16 cellular contexts compared by ENCODE assay signal in the genomic region with DNA sequence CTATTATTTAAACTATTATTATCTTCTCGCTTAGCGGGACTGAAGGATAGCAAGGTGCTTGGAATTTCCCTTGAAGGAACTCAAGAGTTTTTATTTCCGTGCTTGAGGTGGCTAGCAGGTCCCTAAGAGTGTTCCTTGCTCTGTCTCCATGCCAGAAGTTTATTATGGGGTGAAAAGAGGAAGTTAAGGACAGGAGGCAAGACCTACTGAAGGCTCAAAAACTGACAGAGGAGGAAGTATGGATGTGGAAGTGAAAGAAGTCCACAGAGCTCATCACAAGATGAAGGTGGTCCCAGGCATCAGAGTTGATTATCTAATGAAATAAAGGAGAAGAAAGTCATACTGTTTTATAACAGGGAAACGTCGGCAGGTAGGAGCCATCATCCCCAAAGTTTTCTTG. TPM values are rescaled to one million over a fixed set of nuclear protein-coding genes. Genes with fewer than 3 reads are reported as not detected.
DNase-seq lines count a peak whose midpoint lies in the region; ATAC-seq, FAIRE-seq and TF ChIP-seq lines count a peak whose summit lies in the region.
"Had no signal": no experiment of that assay in that cellular context is flagged by ENCODE, and none has a peak within 500 bp of the region (broad histone marks: within the 10 kb centered on the region; RNA-seq: fewer than 3 reads in every experiment).

No MANE protein-coding gene starts in this region.

- H3K36me3 ChIP-seq in right lobe of liver: peaks cover 0 to 16% (median 5%) of the 10 kb centered on the region in 4 donors

- no peaks in the 10 kb centered on the region for H3K27me3 ChIP-seq in right lobe of liver
- H3K27me3 ChIP-seq: esophagus squamous epithelium had no signal

- DNase-seq in CD14-positive monocyte (ENCODE audit: low spot score) (peak; percentile 55), RPMI8226 (peak; percentile 35), right lobe of liver (no peak), RCC 7860 (ENCODE audit: low spot score) (no peak)
- no peak for DNase-seq in activated CD4-positive, alpha-beta T cell treated with anti-CD3 and anti-CD28 coated beads for 48 hours
- no peak for DNase-seq in activated CD4-positive, alpha-beta T cell treated with anti-CD3 and anti-CD28 coated beads, Interleukin-2, amount 50 U/mL, for 4 hours
- DNase-seq: esophagus squamous epithelium; NCI-H748 treated with DMSO at 0.1 percent for 48 hours; occipital lobe; stimulated activated CD4-positive, alpha-beta T cell treated with anti-CD3 and anti-CD28 coated beads, Interleukin-2, amount 100 ng/mL, for 48 hours had no signal

- FAIRE-seq in RCC 7860 (lab: Jason Lieb, UNC): no peak
- FAIRE-seq: bronchial epithelial cell, islet of Langerhans had no signal

- peaks cover 32 to 58% of the 10 kb centered on the region in 2 donors for H3K36me3 Mint-ChIP-seq in CD14-positive monocyte

- no peaks in the 10 kb centered on the region for H3K27me3 Mint-ChIP-seq in CD14-positive monocyte (ENCODE audit: low read depth in 3 of 3)

- no peak for TF ChIP-seq POLR2A in right lobe of liver (IDR thresholded peaks at IDR 0.05)

- H3K4me3 Mint-ChIP-seq in CD14-positive monocyte: peak overlapping the region; percentile 66 to 76

- no peak overlapping the region for H3K4me3 ChIP-seq in right lobe of liver
- H3K4me3 ChIP-seq: esophagus squamous epithelium had no signal

- peak overlapping the region; percentile 90 to 98 (median 97) for H3K27ac Mint-ChIP-seq in CD14-positive monocyte

- H3K27ac ChIP-seq in right lobe of liver: no peak overlapping the region
- H3K27ac ChIP-seq: KMS-11 had no signal

- peaks cover 46% of the 10 kb centered on the region for H3K4me1 Mint-ChIP-seq in CD14-positive monocyte

- peaks cover 0 to 27% (median 10%) of the 10 kb centered on the region in 4 donors for H3K4me1 ChIP-seq in right lobe of liver

- TF ChIP-seq CTCF in CD14-positive monocyte (IDR thresholded peaks at IDR 0.05) (no peak), right lobe of liver (IDR thresholded peaks at IDR 0.05) (no peak)

- H3K9me3 Mint-ChIP-seq in CD14-positive monocyte: no peaks in the 10 kb centered on the region

- ATAC-seq in GM21786 (IDR thresholded peaks at IDR 0.05; ENCODE audit: unreplicated experiment): peak; percentile 75
- peak; percentile 48 to 69 (median 58) for ATAC-seq in right lobe of liver
- ATAC-seq in GM18873 (IDR thresholded peaks at IDR 0.05; ENCODE audit: low FRiP score, unreplicated experiment): no peak

- intact Hi-C loops in CD14-positive monocyte (cut with micrococcal nuclease) (loop anchor here in 1 of 2 donors (10.0 kb wide), 1 partner anchor 580 kb away; no protein-coding TSS in a partner anchor), right lobe of liver (cut with DNase I) (no loop called here)

- no peaks in the 10 kb centered on the region for H3K9me3 ChIP-seq in right lobe of liver
- H3K9me3 ChIP-seq: esophagus squamous epithelium had no signal

- WGBS in right lobe of liver (ENCODE audit: insufficient coverage, low coverage, low lambda C conversion rate, missing lambda C conversion rate): 74% methylated on average over 5 of the region's 5 CpGs

RNA-seq across cellular contexts. Expression of gene MGST2, which starts 9.5 kb away (rescaled TPM):
- 100 to 1,000 TPM; 153 to 221 TPM for polyA plus RNA-seq in CD14-positive monocyte
- total RNA-seq in right lobe of liver: 100 to 1,000 TPM; 105 to 125 (median 114) TPM
- total RNA-seq: G401 had no signal

Comparison
In these comparisons a context has a peak if more than half of its experiments do, and no peak if none do; other contexts are left out.
1. DNase-seq: peak in CD14-positive monocyte (single experiment) and RPMI8226 (single experiment); none in right lobe of liver (0 of 3), activated CD4-positive, alpha-beta T cell treated with anti-CD3 and anti-CD28 coated beads for 48 hours (single experiment), activated CD4-positive, alpha-beta T cell treated with anti-CD3 and anti-CD28 coated beads, Interleukin-2, amount 50 U/mL, for 4 hours (0 of 2) and RCC 7860 (single experiment).